ENCODE assay signal across 9 cellular contexts in genomic region chr11:32435511-32435946, GRCh38. TPM values are rescaled to one million over a fixed set of nuclear protein-coding genes. Genes with fewer than 3 reads are reported as not detected.
DNase-seq lines count a peak whose midpoint lies in the region; ATAC-seq lines count a peak whose summit lies in the region.
"Had no signal": no experiment of that assay in that cellular context is flagged by ENCODE, and none has a peak within 500 bp of the region (broad histone marks: within the 10 kb centered on the region; RNA-seq: fewer than 3 reads in every experiment).

WT1 (minus strand) TSS chr11:32435539.

- CTCF ChIA-PET in T-cell (lab: Charles Lee): no interaction called here

- peak within 1 kb of the TSS in 1 of 2 donors; percentile 32 for H3K27ac Mint-ChIP-seq in T-cell

- peak; percentile 22 for DNase-seq in DMS53 (lab: John Stamatoyannopoulos, UW)
- no peak for DNase-seq in DMS53 treated with DMSO at 0.1 percent for 48 hours (lab: John Stamatoyannopoulos, UW; ENCODE audit: unreplicated experiment)
- no peak for DNase-seq in T-cell
- DNase-seq in left cardiac atrium: peak; percentile 83
- DNase-seq in D341Med (ENCODE audit: low spot score): no peak
- DNase-seq in HuH-7 (ENCODE audit: low spot score): no peak
- DNase-seq: activated gamma-delta T cell treated with Interleukin-2 at 50 U/mL for 16 hours had no signal

- H3K4me1 ChIP-seq in skeletal muscle tissue (ENCODE audit: control insufficient read depth in 3 of 3, insufficient read depth in 3 of 3, low read length in 3 of 3): peaks cover 5 to 22% (median 5%) of the 10 kb centered on the region in 3 donors

- H3K9me3 Mint-ChIP-seq in T-cell: no peaks in the 10 kb centered on the region

- H3K36me3 Mint-ChIP-seq in T-cell: peaks cover 4% of the 10 kb centered on the region

- ATAC-seq in T-cell (replicated peaks in 1 of 4) (no peak), left cardiac atrium (peak; percentile 71 to 82), GM19328 (IDR thresholded peaks at IDR 0.05; ENCODE audit: unreplicated experiment) (no peak)

- no peaks in the 10 kb centered on the region for H3K9me3 ChIP-seq in skeletal muscle tissue (ENCODE audit: control insufficient read depth in 3 of 3, low read length in 3 of 3)

- H3K4me1 Mint-ChIP-seq in T-cell: peaks cover 36 to 52% (median 51%) of the 10 kb centered on the region in 3 donors

- H3K27me3 Mint-ChIP-seq in T-cell: peaks cover 68 to 85% of the 10 kb centered on the region in 2 donors

- H3K9ac ChIP-seq in skeletal muscle tissue (ENCODE audit: low read depth in 1 of 3, low read length in 3 of 3): no peak within 1 kb of the TSS

- peak within 1 kb of the TSS in 2 of 3 donors; percentile 15 to 41 for H3K4me3 ChIP-seq in skeletal muscle tissue (ENCODE audit: low read length in 3 of 3)

- no peaks in the 10 kb centered on the region for H3K36me3 ChIP-seq in skeletal muscle tissue (ENCODE audit: control insufficient read depth in 3 of 3, insufficient read depth in 3 of 3, low read length in 3 of 3)

- POLR2A ChIA-PET in T-cell (lab: Charles Lee): no interaction called here

- no peak within 1 kb of the TSS for H3K27ac ChIP-seq in skeletal muscle tissue (ENCODE audit: low read depth, low read length)

- peaks cover 83 to 94% (median 84%) of the 10 kb centered on the region in 3 donors for H3K27me3 ChIP-seq in skeletal muscle tissue (ENCODE audit: control insufficient read depth in 3 of 3, insufficient read depth in 3 of 3, low read length in 3 of 3)

- intact Hi-C loops in left cardiac atrium (cut with DNase I): no loop called here

- peak within 1 kb of the TSS; percentile 6 to 50 (median 36) for H3K4me3 Mint-ChIP-seq in T-cell

RNA-seq across cellular contexts. Expression of gene WT1, which starts in this region (rescaled TPM):
- not detected for total RNA-seq in T-cell
- total RNA-seq in left cardiac atrium: 1 to 10 TPM; 4.2 to 4.5 TPM
- not detected for total RNA-seq in skeletal muscle tissue

Comparison
In these comparisons a context has a peak if more than half of its experiments do, and no peak if none do; other contexts are left out.
1. DNase-seq: peak in DMS53 (single experiment) and left cardiac atrium (single experiment); none in DMS53 treated with DMSO at 0.1 percent for 48 hours (single experiment), T-cell (0 of 34), D341Med (single experiment) and HuH-7 (single experiment).
2. ATAC-seq: peak in left cardiac atrium (2 of 2); none in T-cell (0 of 4) and GM19328 (single experiment).